ENCODE assay signal across 8 cellular contexts in the genomic region with DNA sequence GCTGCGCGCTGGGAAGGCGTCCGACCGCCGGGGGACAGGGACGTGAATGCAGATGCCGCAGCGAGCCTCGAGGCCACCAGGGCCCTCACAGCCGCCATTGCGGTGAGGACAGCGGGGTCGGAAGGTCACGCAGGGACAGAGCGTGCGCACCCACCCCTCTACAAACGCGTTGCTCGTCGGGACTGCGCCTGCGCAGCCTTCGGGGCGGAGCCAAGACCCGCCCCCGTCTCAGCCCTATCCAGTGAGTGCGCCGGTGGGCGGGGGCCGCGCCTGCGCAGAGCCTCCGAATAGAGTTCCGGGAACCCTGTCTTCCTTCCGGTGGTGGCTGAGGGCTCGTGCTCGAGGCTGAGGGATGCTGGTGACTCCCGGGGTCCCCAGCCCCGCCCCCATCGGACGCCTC.
DNase-seq lines count a peak whose midpoint lies in the region; ATAC-seq, FAIRE-seq and TF ChIP-seq lines count a peak whose summit lies in the region.
"Not testable (repeated sequence)": the region's sequence is repeated elsewhere in the genome, so short reads cannot be mapped to it uniquely, and the experiment has no call there.

No MANE protein-coding gene starts in this region.

- CTCF ChIA-PET in K562 (lab: Yijun Ruan, JAX; ENCODE audit: low intra/inter-chr PET ratio) = not testable (repeated sequence)

- not testable (repeated sequence) for H3K9me1 ChIP-seq in K562 (ENCODE audit: control insufficient read depth, insufficient read depth, low read length)

- POLR2A ChIA-PET in K562 (lab: Yijun Ruan, JAX) = not testable (repeated sequence)

- TF ChIP-seq CTCF in K562 (IDR thresholded peaks at IDR 0.05 in 2 of 3, conservative IDR thresholded peaks at IDR 0.05 in 1 of 3; ENCODE audit: insufficient read depth in 2 of 3, low read depth in 1 of 3, low read length in 3 of 3); pancreas (IDR thresholded peaks at IDR 0.05): not testable (repeated sequence)

- H3K4me3 ChIP-seq in K562 (peak overlapping the region; percentile 34), pancreas (peak overlapping the region in 3 of 4 donors; percentile 18 to 51 (median 43))
- not testable (repeated sequence) for H3K4me3 ChIP-seq in right cardiac atrium (ENCODE audit: low read length)

- BruUV-seq in K562 (replicated peaks; lab: Mats Ljungman, UMichigan) = not testable (repeated sequence)

- 0% methylated on average over 21 of the region's 42 CpGs for WGBS in K562 (ENCODE audit: insufficient coverage, low coverage, missing lambda C conversion rate)
- WGBS in right cardiac atrium = under 1% methylated on average over 34 of the region's 42 CpGs
- 0% methylated on average over 23 to 33 of the region's 42 CpGs for WGBS in pancreas, 2 donors

- not testable (repeated sequence) for H4K20me1 ChIP-seq in K562 (replicated peaks; ENCODE audit: control insufficient read depth, insufficient read depth, low read length)

- peak; percentile 83 for DNase-seq in ELF-1 (ENCODE audit: low read depth, low spot score)
- DNase-seq in H4 (ENCODE audit: low spot score) = peak; percentile 76
- DNase-seq in HT-29 (ENCODE audit: low spot score) = peak; percentile 87
- peak; percentile 94 to 97 for DNase-seq in activated CD4-positive, alpha-beta T cell treated with anti-CD3 and anti-CD28 coated beads for 24 hours (ENCODE audit: low read depth in 2 of 2)
- DNase-seq in K562 (ENCODE audit: extremely low read depth in 1 of 4, low spot score in 3 of 4) = peak in 1 of 4 experiments; percentile 94
- DNase-seq in right cardiac atrium = peak; percentile 96 to 100 (median 99)
- peak; percentile 94 to 100 (median 98) for DNase-seq in pancreas
- DNase-seq in stimulated activated CD8-positive, alpha-beta memory T cell treated with anti-CD3 and anti-CD28 coated beads, Interleukin-7, amount 100 ng/mL, for 1 hour (ENCODE audit: low read depth in 2 of 2) = peak; percentile 91 to 96

- H3K9me3 ChIP-seq in K562 (replicated peaks; ENCODE audit: control insufficient read depth, insufficient read depth, low read depth, low read length); right cardiac atrium (ENCODE audit: control insufficient read depth, low read length); pancreas: not testable (repeated sequence)

- FAIRE-seq in K562 (lab: Jason Lieb, UNC); pancreas (lab: Jason Lieb, UNC): not testable (repeated sequence)

- not testable (repeated sequence) for H3K4me1 ChIP-seq in K562 (replicated peaks in 1 of 2; ENCODE audit: control insufficient read depth in 2 of 2, insufficient read depth in 2 of 2, low read length in 2 of 2); right cardiac atrium (ENCODE audit: control insufficient read depth, insufficient read depth, low read length); pancreas

- not testable (repeated sequence) for H3K27ac ChIP-seq in K562 (ENCODE audit: extremely low read depth, low read depth, low read length)
- H3K27ac ChIP-seq in right cardiac atrium (ENCODE audit: low read length) (peak overlapping the region; percentile 51), pancreas (peak overlapping the region in 3 of 4 donors; percentile 45 to 65 (median 55))

- H3K79me2 ChIP-seq in K562 (ENCODE audit: control insufficient read depth, insufficient read depth, low read length) = not testable (repeated sequence)

- H3K9ac ChIP-seq in K562 (ENCODE audit: insufficient read depth in 1 of 2, low read depth in 2 of 2, low read length in 2 of 2) = peak overlapping the region; percentile 34 to 64; a peak in 2 of 4 replicates

- ATAC-seq in K562 (peak; percentile 96), right cardiac atrium (peak; percentile 95 to 96), pancreas (peak; percentile 87 to 95 (median 92))

- not testable (repeated sequence) for H3K27me3 ChIP-seq in K562 (ENCODE audit: control insufficient read depth in 2 of 2, insufficient read depth in 2 of 2, low read length in 2 of 2); right cardiac atrium (ENCODE audit: control insufficient read depth, insufficient read depth); pancreas

- H3K36me3 ChIP-seq in K562 (ENCODE audit: control insufficient read depth, insufficient read depth, low read length); pancreas: not testable (repeated sequence)

- TF ChIP-seq POLR2A in K562 (conservative IDR thresholded peaks at IDR 0.05) = not testable (repeated sequence)

- intact Hi-C loops in K562 (cut with micrococcal nuclease); right cardiac atrium (cut with DNase I); pancreas (cut with DNase I): not testable (repeated sequence)

- not testable (repeated sequence) for TF ChIP-seq RAD21 in K562 (CRISPR knock-in tag; conservative IDR thresholded peaks at IDR 0.05 in 1 of 2, IDR thresholded peaks at IDR 0.05 in 1 of 2)

- H2AFZ ChIP-seq in K562 (ENCODE audit: low read depth, low read length) = not testable (repeated sequence)

- in situ Hi-C loops in K562 (cut with MboI) = not testable (repeated sequence)

- H3K4me2 ChIP-seq in K562 (ENCODE audit: insufficient read depth, low read length) = not testable (repeated sequence)

- TF ChIP-seq EP300 in K562 (IDR thresholded peaks at IDR 0.05; ENCODE audit: low read length) = not testable (repeated sequence)

TF ChIP-seq in K562, 482 proteins besides CTCF, POLR2A, EP300 and RAD21:
- TF ChIP-seq NR2C2 (CRISPR knock-in tag; IDR thresholded peaks at IDR 0.05) = not testable (repeated sequence)
- TF ChIP-seq NR2C2 (tag; IDR thresholded peaks at IDR 0.05) (peak; percentile 63), GABPA (tag; conservative IDR thresholded peaks at IDR 0.05; ENCODE audit: low read depth) (0 out of 2 replicates have a peak, but pooled peaks have one; percentile 10), POLR2G (IDR thresholded peaks at IDR 0.05; ENCODE audit: low read depth, low read length) (peak; percentile 63), TAF1 (IDR thresholded peaks at IDR 0.05; ENCODE audit: control insufficient read depth, extremely low read depth, insufficient read depth, low read length, severe bottlenecking) (peak; percentile 32), MEIS2 (IDR thresholded peaks at IDR 0.05; ENCODE audit: partially characterized antibody) (peak; percentile 57), NRF1 (conservative IDR thresholded peaks at IDR 0.05 in 1 of 2, IDR thresholded peaks at IDR 0.05 in 1 of 2) (peak; percentile 86 to 89), EGR1 (conservative IDR thresholded peaks at IDR 0.05) (peak; percentile 62), RBFOX2 (IDR thresholded peaks at IDR 0.05; ENCODE audit: low read depth, low read length) (peak; percentile 43), YY1 (IDR thresholded peaks at IDR 0.05; ENCODE audit: borderline replicate concordance in 1 of 3, control insufficient read depth in 1 of 3, extremely low read depth in 1 of 3, insufficient read depth in 3 of 3, insufficient read length in 1 of 3, insufficient replicate concordance in 2 of 3, low read depth in 1 of 3, low read length in 2 of 3) (peak in 2 of 3 experiments; percentile 70 to 73), PHF8 (IDR thresholded peaks at IDR 0.05; ENCODE audit: borderline replicate concordance, low read length) (peak; percentile 24; the same call in 1 of the 2 replicates)
- TF ChIP-seq, protein P1, sequence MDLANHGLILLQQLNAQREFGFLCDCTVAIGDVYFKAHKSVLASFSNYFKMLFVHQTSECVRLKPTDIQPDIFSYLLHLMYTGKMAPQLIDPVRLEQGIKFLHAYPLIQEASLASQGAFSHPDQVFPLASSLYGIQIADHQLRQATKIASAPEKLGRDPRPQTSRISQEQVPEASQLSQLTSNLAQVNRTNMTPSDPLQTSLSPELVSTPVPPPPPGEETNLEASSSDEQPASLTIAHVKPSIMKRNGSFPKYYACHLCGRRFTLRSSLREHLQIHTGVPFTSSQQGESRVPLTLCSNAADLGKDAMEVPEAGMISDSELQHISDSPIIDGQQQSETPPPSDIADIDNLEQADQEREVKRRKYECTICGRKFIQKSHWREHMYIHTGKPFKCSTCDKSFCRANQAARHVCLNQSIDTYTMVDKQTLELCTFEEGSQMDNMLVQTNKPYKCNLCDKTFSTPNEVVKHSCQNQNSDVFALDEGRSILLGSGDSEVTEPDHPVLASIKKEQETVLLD (IDR thresholded peaks at IDR 0.05) = peak; percentile 58; the same call in 1 of the 2 replicates
TF ChIP-seq in K562: peak in this region for 11; not testable (repeated sequence) for 471.
